Comparison of ENCODE assay signal across 17 cellular contexts in genomic region chr6:53696351-53696750, GRCh38. TPM values are rescaled to one million over a fixed set of nuclear protein-coding genes. Genes with fewer than 3 reads are reported as not detected.
DNase-seq lines count a peak whose midpoint lies in the region; TF ChIP-seq lines count a peak whose summit lies in the region.
"Had no signal": no experiment of that assay in that cellular context is flagged by ENCODE, and none has a peak within 500 bp of the region (broad histone marks: within the 10 kb centered on the region; RNA-seq: fewer than 3 reads in every experiment).

No MANE protein-coding gene starts in this region.

- no peaks in the 10 kb centered on the region for H3K9me3 ChIP-seq in hepatocyte (ENCODE audit: low read depth)
- H3K9me3 ChIP-seq in thyroid gland = no peaks in the 10 kb centered on the region
- H3K9me3 ChIP-seq in prostate gland = no peaks in the 10 kb centered on the region
- H3K9me3 ChIP-seq: BLaER1 had no signal

- no peak overlapping the region for H2AFZ ChIP-seq in hepatocyte
- H2AFZ ChIP-seq: GM23248 had no signal

- H3K79me2 ChIP-seq in hepatocyte = no peaks in the 10 kb centered on the region

- H3K9me2 ChIP-seq in hepatocyte (replicated peaks; ENCODE audit: insufficient read depth) = no peaks in the 10 kb centered on the region

- no peak overlapping the region for H3K4me2 ChIP-seq in hepatocyte
- H3K4me2 ChIP-seq: BLaER1 had no signal

- H3K4me1 ChIP-seq in hepatocyte (ENCODE audit: insufficient read depth) = peaks cover 14% of the 10 kb centered on the region
- peaks cover 31 to 48% of the 10 kb centered on the region in 2 donors for H3K4me1 ChIP-seq in thyroid gland
- no peaks in the 10 kb centered on the region for H3K4me1 ChIP-seq in prostate gland (replicated peaks)
- H3K4me1 ChIP-seq: BLaER1 had no signal

- H4K20me1 ChIP-seq in hepatocyte (ENCODE audit: insufficient read depth, poor library complexity, severe bottlenecking) = no peaks in the 10 kb centered on the region
- H4K20me1 ChIP-seq: BLaER1 had no signal

- H3K4me3 ChIP-seq in hepatocyte (no peak overlapping the region), thyroid gland (replicated peaks in 1 of 3) (no peak overlapping the region), prostate gland (no peak overlapping the region)
- H3K4me3 ChIP-seq: BLaER1, GM12878, GM23248 had no signal

- TF ChIP-seq CTCF in hepatocyte (IDR thresholded peaks at IDR 0.05; ENCODE audit: poor library complexity) (no peak), thyroid gland (IDR thresholded peaks at IDR 0.05) (no peak), prostate gland (IDR thresholded peaks at IDR 0.05) (no peak)

- H3K27ac ChIP-seq in hepatocyte (peak overlapping the region; percentile 48), thyroid gland (peak overlapping the region; percentile 31 to 87 (median 82)), prostate gland (no peak overlapping the region)
- H3K27ac ChIP-seq: BLaER1, GM23248 had no signal

- intact Hi-C loops in thyroid gland (cut with DNase I) (no loop called here), prostate gland (cut with DNase I) (no loop called here)

- TF ChIP-seq POLR2A in thyroid gland (IDR thresholded peaks at IDR 0.05) = no peak
- no peak for TF ChIP-seq POLR2A in prostate gland (IDR thresholded peaks at IDR 0.05)

- H3K27me3 ChIP-seq in hepatocyte = no peaks in the 10 kb centered on the region
- no peaks in the 10 kb centered on the region for H3K27me3 ChIP-seq in thyroid gland
- no peaks in the 10 kb centered on the region for H3K27me3 ChIP-seq in prostate gland (replicated peaks; ENCODE audit: insufficient read depth)
- H3K27me3 ChIP-seq: BLaER1 had no signal

- WGBS in hepatocyte (ENCODE audit: low lambda C conversion rate, missing lambda C conversion rate) = 72% methylated on average over 3 of the region's 3 CpGs
- 52 to 59% methylated on average over 3 of the region's 3 CpGs for WGBS in thyroid gland, 2 donors
- WGBS in prostate gland = 98% methylated on average over 3 of the region's 3 CpGs

- peak; percentile 39 for DNase-seq in NCI-H510A treated with DMSO at 0.1 percent for 48 hours (lab: John Stamatoyannopoulos, UW)
- no peak for DNase-seq in NCI-H510A (lab: John Stamatoyannopoulos, UW)
- DNase-seq in hepatocyte (ENCODE audit: low spot score) = peak; percentile 16
- DNase-seq in thyroid gland = peak; percentile 61 to 65
- no peak for DNase-seq in iPS-NIHi7 (ENCODE audit: extremely low spot score)
- no peak for DNase-seq in prostate gland (ENCODE audit: low spot score)
- DNase-seq: CD4-positive, alpha-beta T cell; CD8-positive, alpha-beta memory T cell; DMS 273 treated with DMSO at 0.1 percent for 48 hours; DMS79; EL; GDM1; GM23248; H9 had no signal

- H3K36me3 ChIP-seq in hepatocyte (replicated peaks; ENCODE audit: insufficient read depth, low read depth) (no peaks in the 10 kb centered on the region), thyroid gland (no peaks in the 10 kb centered on the region), prostate gland (no peaks in the 10 kb centered on the region)
- H3K36me3 ChIP-seq: BLaER1 had no signal

RNA-seq across cellular contexts. Expression of gene KLHL31, which starts 30.8 kb away (rescaled TPM):
- total RNA-seq in hepatocyte (1.6 and 3.5 TPM in 2 replicates), thyroid gland (1 to 10 TPM in 2 of 4 donors, under 1 TPM in 2; 0.54 to 1.6 (median 1.0) TPM), prostate gland (under 1 TPM; 0.64 to 0.91 TPM)
- 0.46 and 1.4 TPM in 2 replicates for polyA plus RNA-seq in hepatocyte
- total RNA-seq: GM12878, GM23248 had no signal
- polyA plus RNA-seq: CD14-positive monocyte; CD8-positive, alpha-beta memory T cell had no signal

Comparison
In these comparisons a context has a peak if more than half of its experiments do, and no peak if none do; other contexts are left out.
1. DNase-seq: peak in NCI-H510A treated with DMSO at 0.1 percent for 48 hours (single experiment), hepatocyte (single experiment) and thyroid gland (2 of 2); none in NCI-H510A (single experiment), iPS-NIHi7 (single experiment) and prostate gland (single experiment).
2. H3K27ac ChIP-seq: peak in hepatocyte (single experiment) and thyroid gland (3 of 3); none in prostate gland (0 of 2).